In genomic region chr7:155629171-155629570, GRCh38 we compare ENCODE assay signal across 7 cellular contexts.
"Had no signal": no experiment of that assay in that cellular context is flagged by ENCODE, and none has a peak within 500 bp of the region (broad histone marks: within the 10 kb centered on the region; RNA-seq: fewer than 3 reads in every experiment).

No MANE protein-coding gene starts in this region.

- H3K4me3 Mint-ChIP-seq: IgD-negative memory B cell had no signal

- FAIRE-seq: HTR-8/SVneo had no signal

- ATAC-seq: HepG2 had no signal

- H3K27ac ChIP-seq: HL-60 had no signal

- H3K27me3 Mint-ChIP-seq: IgD-negative memory B cell had no signal

- DNase-seq: IMR-90, KBM-7, KG1 had no signal

- H3K27ac Mint-ChIP-seq: IgD-negative memory B cell had no signal
